8 cellular contexts compared by ENCODE assay signal in genomic region chr11:61679893-61680621, GRCh38. TPM values are rescaled to one million over a fixed set of nuclear protein-coding genes. Genes with fewer than 3 reads are reported as not detected.
DNase-seq lines count a peak whose midpoint lies in the region; ATAC-seq and TF ChIP-seq lines count a peak whose summit lies in the region.

DAGLA (plus strand) TSS chr11:61680391; CDS start chr11:61720156, 39,765 bp downstream.

- POLR2A ChIA-PET in HCT116 (lab: Charles Lee), result no interaction called here

- no peaks in the 10 kb centered on the region for H4K20me1 ChIP-seq in HCT116 (ENCODE audit: insufficient read depth)

- CTCF ChIA-PET in HCT116 (lab: Charles Lee), result no interaction called here

- RAD21 ChIA-PET in HCT116 (lab: Charles Lee; ENCODE audit: low non-redundant PET in 1 of 2, low total read pairs in 2 of 2, uncharacterized antibody in 2 of 2, unreplicated experiment in 2 of 2), result no interaction called here

- H3K79me2 ChIP-seq in HCT116 (ENCODE audit: insufficient read depth, low read length), result no peaks in the 10 kb centered on the region

- H3K4me3 ChIP-seq in HCT116 (replicated peaks in 1 of 2; ENCODE audit: low read depth in 1 of 2, low read length in 2 of 2) (peak within 1 kb of the TSS; percentile 50 to 65), mucosa of descending colon (peak within 1 kb of the TSS; percentile 24)

- no peak within 1 kb of the TSS for H2AFZ ChIP-seq in HCT116 (ENCODE audit: low read depth, low read length, poor library complexity, severe bottlenecking)

- ATAC-seq in HCT116 (peak; percentile 93), mucosa of descending colon (peak; percentile 84)

- peak; percentile 82 for DNase-seq in COLO829 (ENCODE audit: low spot score)
- DNase-seq in HCT116 (ENCODE audit: low read depth, low spot score), result no peak
- peak; percentile 90 for DNase-seq in NCI-H69 (lab: John Stamatoyannopoulos, UW)
- DNase-seq in activated CD8-positive, alpha-beta memory T cell treated with anti-CD3 and anti-CD28 coated beads, Interleukin-2, amount 50 U/mL, for 1 hour (ENCODE audit: extremely low read depth), result peak; percentile 28
- DNase-seq in epidermal melanocyte (ENCODE audit: insufficient read length, low spot score), result peak; percentile 57
- peak; percentile 72 to 86 (median 79) for DNase-seq in mucosa of descending colon
- peak; percentile 58 to 67 for DNase-seq in stimulated activated CD8-positive, alpha-beta memory T cell treated with anti-CD3 and anti-CD28 coated beads, Interleukin-2, amount 100 ng/mL, for 48 hours (ENCODE audit: low read depth in 2 of 2)
- DNase-seq in NCI-H1048 (lab: John Stamatoyannopoulos, UW), result no peak

- intact Hi-C loops in HCT116 (cut with micrococcal nuclease) (loop anchor here (1.0 kb wide), 1 partner anchor 53 kb away; no protein-coding TSS in a partner anchor), mucosa of descending colon (cut with DNase I, micrococcal nuclease) (loop anchor here (2.0 to 5.0 kb wide), 2 partner anchors 52 to 53 kb away; no protein-coding TSS in a partner anchor)

- peak; percentile 72 for TF ChIP-seq RAD21 in HCT116 (IDR thresholded peaks at IDR 0.05; ENCODE audit: low read depth)

- TF ChIP-seq CTCF in HCT116 (IDR thresholded peaks at IDR 0.05 in 2 of 3, conservative IDR thresholded peaks at IDR 0.05 in 1 of 3; ENCODE audit: borderline replicate concordance in 1 of 3, insufficient read depth in 1 of 3, low read depth in 2 of 3, low read length in 2 of 3), result peak; percentile 65 to 94 (median 76)
- peak; percentile 96 for TF ChIP-seq CTCF in mucosa of descending colon (IDR thresholded peaks at IDR 0.05)

- peak within 1 kb of the TSS; percentile 53 for H3K9ac ChIP-seq in HCT116 (ENCODE audit: low read length)

- no peak for TF ChIP-seq POLR2A in HCT116 (IDR thresholded peaks at IDR 0.05; ENCODE audit: borderline replicate concordance, extremely low read depth, insufficient read depth, insufficient read length)

- peaks cover 20% of the 10 kb centered on the region for H3K27me3 ChIP-seq in HCT116 (ENCODE audit: insufficient read depth, low read length)

- H3K4me1 ChIP-seq in HCT116 (ENCODE audit: control insufficient read depth in 1 of 2, insufficient read depth in 2 of 2, low read length in 2 of 2), result peaks cover 3 to 11% of the 10 kb centered on the region in 2 experiments; a peak in 2 of 4 replicates
- peaks cover 35% of the 10 kb centered on the region for H3K4me1 ChIP-seq in mucosa of descending colon (ENCODE audit: low read depth)

- H3K27ac ChIP-seq in HCT116 (ENCODE audit: low read depth, low read length), result peak within 1 kb of the TSS; percentile 47; the same call in 1 of the 2 replicates

- H3K9me2 ChIP-seq in HCT116 (ENCODE audit: insufficient read depth), result no peaks in the 10 kb centered on the region

- H3K9me3 ChIP-seq in HCT116 (ENCODE audit: control insufficient read depth in 1 of 2, insufficient read depth in 1 of 2, low read depth in 1 of 2, low read length in 2 of 2) (no peaks in the 10 kb centered on the region), mucosa of descending colon (no peaks in the 10 kb centered on the region)

- H3K36me3 ChIP-seq in HCT116 (ENCODE audit: control insufficient read depth in 1 of 2, insufficient read depth in 2 of 2, low read length in 2 of 2) (no peaks in the 10 kb centered on the region), mucosa of descending colon (ENCODE audit: low read depth) (no peaks in the 10 kb centered on the region)

- peak within 1 kb of the TSS; percentile 89 for H3K4me2 ChIP-seq in HCT116 (ENCODE audit: low read length)

- no TSS peak for BruUV-seq in HCT116 (replicated peaks; lab: Mats Ljungman, UMichigan)

TF ChIP-seq in HCT116, 20 proteins besides CTCF, POLR2A, EP300 and RAD21:
- TF ChIP-seq POLR2AphosphoS5 (IDR thresholded peaks at IDR 0.05; ENCODE audit: low read depth, low read length) (peak; percentile 49), ZNF274 (IDR thresholded peaks at IDR 0.05; ENCODE audit: low read depth, low read length) (no peak), YY1 (IDR thresholded peaks at IDR 0.05; ENCODE audit: extremely low read depth, insufficient replicate concordance, low read depth, low read length) (peak; percentile 77)

RNA-seq across cellular contexts. Expression of gene DAGLA, which starts in this region (rescaled TPM):
- total RNA-seq in HCT116 (2021; ENCODE audit: unreplicated experiment) (2.7 TPM), mucosa of descending colon (10 to 100 TPM in 2 of 3 donors, 1 to 10 TPM in 1; 7.2 to 12.0 (median 11.9) TPM)
- polyA plus RNA-seq in HCT116 (2012), result 1.7 and 1.9 TPM in 2 replicates

Comparison
In these comparisons a context has a peak if more than half of its experiments do, and no peak if none do; other contexts are left out.
1. DNase-seq: peak in COLO829 (single experiment), NCI-H69 (single experiment), activated CD8-positive, alpha-beta memory T cell treated with anti-CD3 and anti-CD28 coated beads, Interleukin-2, amount 50 U/mL, for 1 hour (single experiment), epidermal melanocyte (single experiment), mucosa of descending colon (3 of 3) and stimulated activated CD8-positive, alpha-beta memory T cell treated with anti-CD3 and anti-CD28 coated beads, Interleukin-2, amount 100 ng/mL, for 48 hours (2 of 2); none in HCT116 (single experiment) and NCI-H1048 (single experiment).